ENCODE assay signal across 12 cellular contexts in genomic region chr13:50915562-50915961, GRCh38. TPM values are rescaled to one million over a fixed set of nuclear protein-coding genes. Genes with fewer than 3 reads are reported as not detected.
DNase-seq lines count a peak whose midpoint lies in the region; ATAC-seq and TF ChIP-seq lines count a peak whose summit lies in the region.
"Had no signal": no experiment of that assay in that cellular context is flagged by ENCODE, and none has a peak within 500 bp of the region (broad histone marks: within the 10 kb centered on the region; RNA-seq: fewer than 3 reads in every experiment).

No MANE protein-coding gene starts in this region.

- peak overlapping the region; percentile 76 for H3K4me2 ChIP-seq in DOHH2 (ENCODE audit: low read length)

- TF ChIP-seq CTCF in DOHH2 (IDR thresholded peaks at IDR 0.05; ENCODE audit: low read depth, low read length, poor library complexity, severe bottlenecking) (peak; percentile 49), left lung (IDR thresholded peaks at IDR 0.05) (no peak), tibial artery (IDR thresholded peaks at IDR 0.05) (no peak)

- H3K9me3 ChIP-seq in DOHH2 (ENCODE audit: control insufficient read depth, insufficient read depth, low read length), result peaks cover 16% of the 10 kb centered on the region
- H3K9me3 ChIP-seq in T-helper 17 cell (ENCODE audit: control insufficient read depth, low read length, poor library complexity, severe bottlenecking), result no peaks in the 10 kb centered on the region
- no peaks in the 10 kb centered on the region for H3K9me3 ChIP-seq in left lung
- no peaks in the 10 kb centered on the region for H3K9me3 ChIP-seq in tibial artery
- H3K9me3 ChIP-seq: HAP-1, upper lobe of left lung had no signal

- H3K4me1 ChIP-seq in DOHH2 (ENCODE audit: control insufficient read depth, low read length) (peaks cover 66% of the 10 kb centered on the region), left lung (peaks cover 34 to 97% of the 10 kb centered on the region in 2 donors), tibial artery (peaks cover 0 to 22% (median 15%) of the 10 kb centered on the region in 4 donors)

- H3K79me2 ChIP-seq in DOHH2 (ENCODE audit: control insufficient read depth, low read length), result peaks cover 99% of the 10 kb centered on the region

- H3K27me3 ChIP-seq in DOHH2 (ENCODE audit: control insufficient read depth, low read length) (no peaks in the 10 kb centered on the region), left lung (no peaks in the 10 kb centered on the region), tibial artery (no peaks in the 10 kb centered on the region)
- H3K27me3 ChIP-seq: upper lobe of left lung had no signal

- peak overlapping the region; percentile 36 for H3K27ac ChIP-seq in DOHH2 (ENCODE audit: low read depth, low read length)
- peak overlapping the region; percentile 54 to 92 for H3K27ac ChIP-seq in left lung
- no peak overlapping the region for H3K27ac ChIP-seq in tibial artery

- no peaks in the 10 kb centered on the region for H3K9me2 ChIP-seq in DOHH2 (replicated peaks; ENCODE audit: control insufficient read depth, low read length)

- peak overlapping the region; percentile 93 for H3K27ac Mint-ChIP-seq in T-helper 17 cell

- H3K4me1 Mint-ChIP-seq in T-helper 17 cell, result peaks cover 57% of the 10 kb centered on the region

- H3K36me3 Mint-ChIP-seq in T-helper 17 cell (ENCODE audit: low read depth), result peaks cover 2% of the 10 kb centered on the region

- no peaks in the 10 kb centered on the region for H4K20me1 ChIP-seq in DOHH2 (ENCODE audit: control insufficient read depth, insufficient read depth, low read depth, low read length)

- H3K36me3 ChIP-seq in DOHH2 (ENCODE audit: control insufficient read depth, low read length) (peaks cover 77% of the 10 kb centered on the region), left lung (no peaks in the 10 kb centered on the region), tibial artery (no peaks in the 10 kb centered on the region)
- H3K36me3 ChIP-seq: HAP-1, upper lobe of left lung had no signal

- H3K4me3 ChIP-seq in DOHH2 (ENCODE audit: low read length) (peak overlapping the region; percentile 39), left lung (no peak overlapping the region), tibial artery (no peak overlapping the region)
- H3K4me3 ChIP-seq: HAP-1, upper lobe of left lung had no signal

- DNase-seq in T-helper 17 cell (no peak), left lung (no peak), midbrain (lab: John Stamatoyannopoulos, UW) (no peak), tibial artery (no peak), NCI-H345 (lab: John Stamatoyannopoulos, UW) (no peak)
- DNase-seq: left cardiac atrium, small intestine, upper lobe of left lung had no signal

- intact Hi-C loops in left lung (cut with DNase I) (loop anchor here in 1 of 2 donors (10.0 kb wide), 1 partner anchor 941 kb away; no protein-coding TSS in a partner anchor), tibial artery (cut with DNase I; ENCODE audit: low total_unique reads) (no loop called here)

- no peaks in the 10 kb centered on the region for H3K27me3 Mint-ChIP-seq in T-helper 17 cell

- peak overlapping the region; percentile 2 for H3K4me3 Mint-ChIP-seq in T-helper 17 cell

- peaks cover 23% of the 10 kb centered on the region for H3F3A ChIP-seq in DOHH2 (ENCODE audit: control insufficient read depth, insufficient read depth)

- ATAC-seq in HG02610 (IDR thresholded peaks at IDR 0.05; ENCODE audit: unreplicated experiment), result peak; percentile 33
- peak; percentile 22 for ATAC-seq in T-helper 17 cell
- no peak for ATAC-seq in left lung
- ATAC-seq in GM18907 (IDR thresholded peaks at IDR 0.05; ENCODE audit: unreplicated experiment), result no peak
- ATAC-seq: left cardiac atrium had no signal

RNA-seq across cellular contexts. Expression of gene RNASEH2B, which starts 6.0 kb away (rescaled TPM):
- total RNA-seq in T-helper 17 cell, result 10 to 100 TPM; 64.2 to 66.0 TPM
- 10 to 100 TPM; 39.6 to 49.8 TPM for total RNA-seq in left lung

Comparison
In these comparisons a context has a peak if more than half of its experiments do, and no peak if none do; other contexts are left out.
1. H3K27ac ChIP-seq: peak in DOHH2 (single experiment) and left lung (2 of 2); none in tibial artery (0 of 2).
2. ATAC-seq: peak in HG02610 (single experiment) and T-helper 17 cell (single experiment); none in left lung (single experiment) and GM18907 (single experiment).